8 cellular contexts compared by ENCODE assay signal in genomic region chr13:44921931-44922758, GRCh38.
DNase-seq lines count a peak whose midpoint lies in the region; ATAC-seq and TF ChIP-seq lines count a peak whose summit lies in the region.

No MANE protein-coding gene starts in this region.

- no peaks in the 10 kb centered on the region for H3K9me3 ChIP-seq in adipocyte (ENCODE audit: control insufficient read depth, low read length)
- H3K9me3 ChIP-seq in testis = no peaks in the 10 kb centered on the region

- peak overlapping the region; percentile 59 to 97 for H3K27ac ChIP-seq in testis

- H3K36me3 ChIP-seq in adipocyte (ENCODE audit: control insufficient read depth, insufficient read depth, low read length, severe bottlenecking) (no peaks in the 10 kb centered on the region), testis (ENCODE audit: low read depth, missing control alignments) (no peaks in the 10 kb centered on the region)

- peaks cover 34% of the 10 kb centered on the region for H3K4me1 ChIP-seq in adipocyte (ENCODE audit: control insufficient read depth, insufficient read depth, low read length)
- peaks cover 27% of the 10 kb centered on the region for H3K4me1 ChIP-seq in testis

- no peak overlapping the region for H3K4me3 ChIP-seq in adipocyte (ENCODE audit: low read length)
- H3K4me3 ChIP-seq in testis = no peak overlapping the region

- H3K9ac ChIP-seq in adipocyte (ENCODE audit: low read length) = peak overlapping the region; percentile 69

- peaks cover 4% of the 10 kb centered on the region for H3K27me3 ChIP-seq in adipocyte (replicated peaks; ENCODE audit: control insufficient read depth, insufficient read depth, low read length)
- no peaks in the 10 kb centered on the region for H3K27me3 ChIP-seq in testis

- no peak for ATAC-seq in left lobe of liver

- DNase-seq in HPDE6-E6E7 (ENCODE audit: extremely low spot score) (peak; percentile 23), adipocyte (ENCODE audit: low read depth) (peak; percentile 88), hepatic stellate cell (ENCODE audit: low spot score) (peak; percentile 67), testis (peak; percentile 64), left lobe of liver (ENCODE audit: low spot score) (no peak), pons (ENCODE audit: low spot score) (no peak), activated T-cell treated with anti-CD3 and anti-CD28 coated beads for 4 hours (no peak)
- DNase-seq in activated effector memory CD4-positive, alpha-beta T cell treated with anti-CD3 and anti-CD28 coated beads, Interleukin-2, amount 50 U/mL, for 16 hours = no peak

- no peak for TF ChIP-seq POLR2A in testis (IDR thresholded peaks at IDR 0.05)

- WGBS in testis, 2 donors = 23 to 25% methylated on average over 2 of the region's 2 CpGs

- no peak for TF ChIP-seq CTCF in testis (IDR thresholded peaks at IDR 0.05)

- intact Hi-C loops in testis (cut with DNase I; ENCODE audit: low total_unique reads) = no loop called here

Comparison
In these comparisons a context has a peak if more than half of its experiments do, and no peak if none do; other contexts are left out.
1. DNase-seq: peak in HPDE6-E6E7 (single experiment), adipocyte (single experiment), hepatic stellate cell (single experiment) and testis (single experiment); none in left lobe of liver (single experiment), pons (single experiment), activated T-cell treated with anti-CD3 and anti-CD28 coated beads for 4 hours (single experiment) and activated effector memory CD4-positive, alpha-beta T cell treated with anti-CD3 and anti-CD28 coated beads, Interleukin-2, amount 50 U/mL, for 16 hours (single experiment).